ENCODE assay signal across 22 cellular contexts in genomic region chr16:9351440-9351839, GRCh38.
DNase-seq lines count a peak whose midpoint lies in the region; ATAC-seq, FAIRE-seq and TF ChIP-seq lines count a peak whose summit lies in the region.
"Had no signal": no experiment of that assay in that cellular context is flagged by ENCODE, and none has a peak within 500 bp of the region (broad histone marks: within the 10 kb centered on the region; RNA-seq: fewer than 3 reads in every experiment).

No MANE protein-coding gene starts in this region.

- H3K9me3 ChIP-seq in pancreas = no peaks in the 10 kb centered on the region
- H3K9me3 ChIP-seq: BE2C had no signal

- no peak for TF ChIP-seq CTCF in pancreas (IDR thresholded peaks at IDR 0.05)

- H3K4me3 ChIP-seq in pancreas = no peak overlapping the region
- H3K4me3 ChIP-seq: PC-9 had no signal

- intact Hi-C loops in pancreas (cut with DNase I) = no loop called here

- H3K4me1 ChIP-seq in pancreas = peaks cover 0 to 5% (median 0%) of the 10 kb centered on the region in 3 donors
- H3K4me1 ChIP-seq: BE2C had no signal

- WGBS in pancreas, 2 donors = 58 to 67% methylated on average over 6 of the region's 6 CpGs

- DNase-seq in DMS53 (lab: John Stamatoyannopoulos, UW) (peak; percentile 67), DMS53 treated with DMSO at 0.1 percent for 48 hours (lab: John Stamatoyannopoulos, UW; ENCODE audit: unreplicated experiment) (no peak), NCI-H69 (lab: John Stamatoyannopoulos, UW) (peak; percentile 47), kidney tubule cell (ENCODE audit: low spot score) (peak; percentile 82), pancreas (peak; percentile 75 to 95 (median 88))
- DNase-seq in effector CD8-positive, alpha-beta T cell (lab: John Stamatoyannopoulos, UW) = no peak
- DNase-seq: 8988T; BE2C; CD4-positive, alpha-beta memory T cell; GF-D8; H7; IMR-90; Karpas-422; NCI-H1105 treated with DMSO at 0.1 percent for 48 hours; NCI-H1694 treated with DMSO at 0.1 percent for 48 hours; NCI-H748 treated with DMSO at 0.1 percent for 48 hours had no signal

- H3K27ac ChIP-seq in pancreas = peak overlapping the region in 1 of 4 donors; percentile 37
- H3K27ac ChIP-seq: PC-9 had no signal

- no peaks in the 10 kb centered on the region for H3K27me3 ChIP-seq in pancreas
- H3K27me3 ChIP-seq: BE2C had no signal

- no peaks in the 10 kb centered on the region for H3K36me3 ChIP-seq in pancreas
- H3K36me3 ChIP-seq: BE2C had no signal

- FAIRE-seq in pancreas (lab: Jason Lieb, UNC) = no peak
- FAIRE-seq: D721Med, GM12891, GM18507 had no signal

- ATAC-seq in pancreas (peak; percentile 95 to 99 (median 96)), GM21423 (IDR thresholded peaks at IDR 0.05; ENCODE audit: unreplicated experiment) (no peak), GM18873 (IDR thresholded peaks at IDR 0.05; ENCODE audit: low FRiP score, unreplicated experiment) (no peak)

Comparison
In these comparisons a context has a peak if more than half of its experiments do, and no peak if none do; other contexts are left out.
1. DNase-seq: peak in DMS53 (single experiment), NCI-H69 (single experiment), kidney tubule cell (single experiment) and pancreas (6 of 6); none in DMS53 treated with DMSO at 0.1 percent for 48 hours (single experiment) and effector CD8-positive, alpha-beta T cell (single experiment).
2. ATAC-seq: peak in pancreas (4 of 4); none in GM21423 (single experiment) and GM18873 (single experiment).